In the genomic region with DNA sequence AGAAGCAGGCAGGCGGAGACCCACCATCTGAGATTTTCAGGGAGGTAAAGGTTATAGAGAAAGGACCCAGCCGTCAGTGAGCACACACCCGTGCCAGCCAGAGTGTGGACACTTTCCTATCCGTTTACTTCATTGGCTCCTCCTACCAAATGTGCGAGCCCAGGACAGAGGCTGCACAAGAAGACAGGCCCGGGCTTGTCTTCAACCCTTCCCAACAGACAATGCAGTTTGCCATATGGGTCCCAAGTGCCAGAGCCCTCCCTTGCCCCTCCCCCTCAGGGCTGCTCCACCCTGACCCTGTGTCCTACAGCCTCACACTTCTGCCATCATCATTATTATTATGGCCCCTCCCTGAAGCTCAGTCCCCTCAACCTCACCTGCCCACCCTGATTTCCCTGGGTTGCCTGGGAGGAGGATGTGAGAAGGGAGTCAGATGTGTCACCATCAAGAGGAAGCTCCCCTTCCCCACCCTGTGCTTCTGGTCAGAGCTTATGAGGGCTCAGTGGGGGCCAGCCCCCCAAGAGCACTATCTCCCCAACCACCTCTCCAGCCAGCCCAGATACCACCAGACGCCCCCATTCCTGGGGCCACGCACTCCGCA, we compare ENCODE assay signal across 8 cellular contexts. TPM values are rescaled to one million over a fixed set of nuclear protein-coding genes. Genes with fewer than 3 reads are reported as not detected.
DNase-seq lines count a peak whose midpoint lies in the region; ATAC-seq and TF ChIP-seq lines count a peak whose summit lies in the region.

No MANE protein-coding gene starts in this region.

- peak; percentile 75 for DNase-seq in Caki2 (ENCODE audit: low read depth)
- peak; percentile 15 for DNase-seq in LHCN-M2 (ENCODE audit: low read depth)
- DNase-seq in activated T-cell treated with anti-CD3 and anti-CD28 coated beads, Interleukin-2, amount 50 U/mL, for 48 hours, result peak; percentile 41 to 48
- no peak for DNase-seq in mucosa of descending colon
- DNase-seq in dedifferentiated amniotic fluid mesenchymal stem cell (ENCODE audit: extremely low spot score), result no peak
- DNase-seq in 8988T, result no peak
- no peak for DNase-seq in stimulated activated CD4-positive, alpha-beta T cell treated with anti-CD3 and anti-CD28 coated beads, Interleukin-2, amount 100 ng/mL, for 48 hours

- in situ Hi-C loops in Caki2 (cut with HindIII; ENCODE audit: low pct_unique_long_range_greater_than_20kb, low sequenced_read_pairs), result no loop called here

- no peaks in the 10 kb centered on the region for H3K36me3 ChIP-seq in mucosa of descending colon (ENCODE audit: low read depth)

- peaks cover 22% of the 10 kb centered on the region for H3K4me1 ChIP-seq in mucosa of descending colon (ENCODE audit: low read depth)

- intact Hi-C loops in mucosa of descending colon (cut with DNase I, micrococcal nuclease), result no loop called here

- no peak for TF ChIP-seq CTCF in mucosa of descending colon (IDR thresholded peaks at IDR 0.05)

- H3K9me3 ChIP-seq in mucosa of descending colon, result no peaks in the 10 kb centered on the region

- no peak overlapping the region for H3K4me3 ChIP-seq in mucosa of descending colon

- ATAC-seq in mucosa of descending colon (peak; percentile 1), HG03571 (IDR thresholded peaks at IDR 0.05; ENCODE audit: unreplicated experiment) (no peak)

RNA-seq across cellular contexts. Expression of a gene that starts 9.4 kb away (rescaled TPM):
- total RNA-seq in Caki2 (2014; rRNA removed; shearing (Covaris generic); ENCODE audit: low replicate concordance), result 0.14 and 0.17 TPM in 2 replicates
- total RNA-seq in LHCN-M2 (2014; rRNA removed) (1.2 and 1.3 TPM in 2 replicates), mucosa of descending colon (10 to 100 TPM; 24.1 to 71.1 (median 48.1) TPM)
- polyA plus RNA-seq in LHCN-M2 (2012), result 4.3 TPM

RNA-seq across cellular contexts. Expression of a gene that starts 24.8 kb away (rescaled TPM):
- total RNA-seq in Caki2 (2014; rRNA removed; shearing (Covaris generic); ENCODE audit: low replicate concordance), result not detected in 2 replicates
- total RNA-seq in LHCN-M2 (2014; rRNA removed) (0.06 and 0.32 TPM in 2 replicates), mucosa of descending colon (under 1 TPM in 1 of 3 donors, not detected in 2; 0.22 TPM)
- 0.05 TPM for polyA plus RNA-seq in LHCN-M2 (2012)

Comparison
In these comparisons a context has a peak if more than half of its experiments do, and no peak if none do; other contexts are left out.
1. DNase-seq: peak in Caki2 (single experiment), LHCN-M2 (single experiment) and activated T-cell treated with anti-CD3 and anti-CD28 coated beads, Interleukin-2, amount 50 U/mL, for 48 hours (2 of 2); none in mucosa of descending colon (0 of 3), dedifferentiated amniotic fluid mesenchymal stem cell (single experiment), 8988T (single experiment) and stimulated activated CD4-positive, alpha-beta T cell treated with anti-CD3 and anti-CD28 coated beads, Interleukin-2, amount 100 ng/mL, for 48 hours (0 of 2).
2. RNA of a gene that starts 9.4 kb away (total RNA-seq): 24.1 to 71.1 TPM in mucosa of descending colon; 1.2 to 1.3 TPM in LHCN-M2 and 0.14 to 0.17 TPM in Caki2; every median in the first group is over 10 times any median in the second.